Comparison of ENCODE assay signal across 2 cellular contexts in genomic region chr16:17303101-17303500, GRCh38.
TF ChIP-seq lines count a peak whose summit lies in the region.

No MANE protein-coding gene starts in this region.

TF ChIP-seq in SK-N-SH, 30 proteins besides CTCF, POLR2A, EP300 and RAD21 (continued from another document):
- no peak for TF ChIP-seq USF1 (IDR thresholded peaks at IDR 0.05; ENCODE audit: borderline replicate concordance, low read depth)
TF ChIP-seq in SK-N-SH: peak in this region for 1.

TF ChIP-seq in SK-N-SH treated with all-trans-retinoic acid at 6 μM for 48 hours, 23 proteins besides CTCF, POLR2A, EP300 and RAD21 (continued from another document):
- TF ChIP-seq POU6F1 (CRISPR knock-in tag; IDR thresholded peaks at IDR 0.05; ENCODE audit: borderline replicate concordance, low read depth), result no peak
- no peak for TF ChIP-seq ARNTL (CRISPR knock-in tag; IDR thresholded peaks at IDR 0.05; ENCODE audit: borderline replicate concordance, low read depth)
- no peak for TF ChIP-seq TCF4 (CRISPR knock-in tag; IDR thresholded peaks at IDR 0.05; ENCODE audit: borderline replicate concordance)
- no peak for TF ChIP-seq ZNF565 (CRISPR knock-in tag; conservative IDR thresholded peaks at IDR 0.05; ENCODE audit: low read depth)
- no peak for TF ChIP-seq TOX (CRISPR knock-in tag; IDR thresholded peaks at IDR 0.05; ENCODE audit: borderline replicate concordance)
- TF ChIP-seq ESRRG (CRISPR knock-in tag; IDR thresholded peaks at IDR 0.05), result no peak
- no peak for TF ChIP-seq CSRNP3 (CRISPR knock-in tag; IDR thresholded peaks at IDR 0.05)
- TF ChIP-seq PPARA (CRISPR knock-in tag; IDR thresholded peaks at IDR 0.05; ENCODE audit: borderline replicate concordance), result no peak
- no peak for TF ChIP-seq RARB (CRISPR knock-in tag; IDR thresholded peaks at IDR 0.05)
- TF ChIP-seq ZFP3 (CRISPR knock-in tag; IDR thresholded peaks at IDR 0.05), result no peak
- TF ChIP-seq SNAI2 (CRISPR knock-in tag; IDR thresholded peaks at IDR 0.05), result no peak
- no peak for TF ChIP-seq CSDC2 (CRISPR knock-in tag; IDR thresholded peaks at IDR 0.05)
- TF ChIP-seq ISL1 (CRISPR knock-in tag; IDR thresholded peaks at IDR 0.05), result no peak
